In the genomic region with DNA sequence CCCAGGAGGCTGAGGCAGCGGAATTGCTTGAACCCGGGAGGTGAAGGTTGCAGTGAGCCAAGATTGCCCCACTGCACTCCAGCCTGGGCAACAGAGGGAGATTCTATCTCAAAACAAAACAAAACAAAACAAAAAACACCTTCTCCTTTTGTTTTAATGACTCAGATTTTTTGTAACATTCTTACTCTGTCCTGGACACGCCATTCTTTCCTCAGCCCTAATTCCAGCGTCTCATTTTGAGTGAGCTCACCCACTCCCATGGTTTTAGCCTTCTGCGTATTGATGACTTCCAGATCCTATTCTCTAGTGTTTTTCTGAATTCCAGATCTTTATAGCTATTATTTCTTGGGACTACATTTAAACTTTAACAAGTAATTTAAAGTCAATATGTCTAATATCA, we compare ENCODE assay signal across 3 cellular contexts.
"Had no signal": no experiment of that assay in that cellular context is flagged by ENCODE, and none has a peak within 500 bp of the region (broad histone marks: within the 10 kb centered on the region; RNA-seq: fewer than 3 reads in every experiment).

No MANE protein-coding gene starts in this region.

- ATAC-seq: GM12878 had no signal

- DNase-seq: GDM1, GF-D8 had no signal

- H3K4me3 ChIP-seq: GM12878 had no signal
